In genomic region chr5:56494300-56494704, GRCh38 we compare ENCODE assay signal across 1 cellular context.
TF ChIP-seq lines count a peak whose summit lies in the region.

No MANE protein-coding gene starts in this region.

TF ChIP-seq in H1, 55 proteins besides CTCF, POLR2A, EP300 and RAD21 (continued from another document):
- TF ChIP-seq TAF1 (IDR thresholded peaks at IDR 0.05; ENCODE audit: low read depth, low read length) (no peak), KDM5A (IDR thresholded peaks at IDR 0.05; ENCODE audit: low read length) (no peak), CBX8 (IDR thresholded peaks at IDR 0.05; ENCODE audit: borderline replicate concordance, low read depth, low read length) (no peak), BACH1 (IDR thresholded peaks at IDR 0.05; ENCODE audit: low read length) (no peak), CHD2 (IDR thresholded peaks at IDR 0.05; ENCODE audit: low read length) (no peak), GABPA (IDR thresholded peaks at IDR 0.05; ENCODE audit: borderline replicate concordance, insufficient read depth, low read length) (no peak), HDAC6 (IDR thresholded peaks at IDR 0.05; ENCODE audit: low read depth, low read length) (no peak), CTBP2 (IDR thresholded peaks at IDR 0.05; ENCODE audit: borderline replicate concordance, insufficient read depth, insufficient read length, low read length) (no peak), SP4 (IDR thresholded peaks at IDR 0.05; ENCODE audit: low read length) (no peak), BCL11A (IDR thresholded peaks at IDR 0.05; ENCODE audit: low read depth in 2 of 2, low read length in 2 of 2) (no peak)
